In genomic region chr11:95606824-95607223, GRCh38 we compare ENCODE assay signal across 25 cellular contexts.
"Had no signal": no experiment of that assay in that cellular context is flagged by ENCODE, and none has a peak within 500 bp of the region (broad histone marks: within the 10 kb centered on the region; RNA-seq: fewer than 3 reads in every experiment).

No MANE protein-coding gene starts in this region.

- FAIRE-seq: islet of Langerhans, keratinocyte had no signal

- H3K27ac ChIP-seq: colonic mucosa, epithelial cell of prostate, esophagus squamous epithelium, gastrocnemius medialis, heart right ventricle, left lung, lower lobe of right lung had no signal

- H3K4me1 ChIP-seq: colonic mucosa, esophagus squamous epithelium, gastrocnemius medialis, left lung, lower lobe of right lung had no signal

- H3K4me3 Mint-ChIP-seq: dendritic cell treated with granulocyte-macrophage colony-stimulating factor and Interleukin-4, amounts not matched to agents 40 ng/mL and 50 ng/mL, for 4 days; effector memory CD8-positive, alpha-beta T cell; endodermal cell; mesothelial cell of epicardium had no signal

- H3K27me3 Mint-ChIP-seq: dendritic cell treated with granulocyte-macrophage colony-stimulating factor and Interleukin-4, amounts not matched to agents 40 ng/mL and 50 ng/mL, for 4 days had no signal

- DNase-seq: colonic mucosa; cortex of kidney; effector CD8-positive, alpha-beta T cell; effector memory CD8-positive, alpha-beta T cell; endodermal cell; esophagus squamous epithelium; foreskin fibroblast; foreskin melanocyte; gastrocnemius medialis; glutamatergic neuron; head of caudate nucleus; heart right ventricle; hippocampal formation; left cardiac atrium; left lung; left ventricle myocardium superior; lower lobe of right lung; mesenchymal stem cell; mucosa of descending colon had no signal

- H3K27ac Mint-ChIP-seq: dendritic cell treated with granulocyte-macrophage colony-stimulating factor and Interleukin-4, amounts not matched to agents 40 ng/mL and 50 ng/mL, for 4 days; effector memory CD8-positive, alpha-beta T cell; endodermal cell; mesothelial cell of epicardium had no signal

- H3K9me3 Mint-ChIP-seq: dendritic cell treated with granulocyte-macrophage colony-stimulating factor and Interleukin-4, amounts not matched to agents 40 ng/mL and 50 ng/mL, for 4 days; effector memory CD8-positive, alpha-beta T cell; endodermal cell; mesothelial cell of epicardium had no signal

- H3K4me3 ChIP-seq: colonic mucosa, esophagus squamous epithelium, gastrocnemius medialis, heart right ventricle, left lung, lower lobe of right lung, mucosa of descending colon had no signal

- H3K27me3 ChIP-seq: colonic mucosa, esophagus squamous epithelium, gastrocnemius medialis, heart right ventricle, left lung had no signal

- H3K9me3 ChIP-seq: colonic mucosa, esophagus squamous epithelium, gastrocnemius medialis, heart right ventricle, left lung, lower lobe of right lung, mucosa of descending colon had no signal

- ATAC-seq: effector memory CD8-positive, alpha-beta T cell; esophagus mucosa; gastrocnemius medialis; heart right ventricle; left cardiac atrium; left lung; left ventricle myocardium superior; lower lobe of right lung; mucosa of descending colon had no signal

- H3K36me3 Mint-ChIP-seq: mesothelial cell of epicardium had no signal

- H3K36me3 ChIP-seq: colonic mucosa, esophagus squamous epithelium, gastrocnemius medialis, heart right ventricle, left lung, lower lobe of right lung had no signal
